8 cellular contexts compared by ENCODE assay signal in genomic region chr16:1826691-1827573, GRCh38. TPM values are rescaled to one million over a fixed set of nuclear protein-coding genes. Genes with fewer than 3 reads are reported as not detected.
DNase-seq lines count a peak whose midpoint lies in the region; ATAC-seq and TF ChIP-seq lines count a peak whose summit lies in the region.

FAHD1 (plus strand) TSS chr16:1827206; CDS start chr16:1827239, 33 bp downstream.
HAGH (minus strand) TSS chr16:1826825; CDS start chr16:1826787, 38 bp downstream.

- H3K9me3 ChIP-seq in KOPT-K1 (ENCODE audit: insufficient read depth, low read length, poor library complexity, severe bottlenecking) (no peaks in the 10 kb centered on the region), Peyer's patch (no peaks in the 10 kb centered on the region)

- ATAC-seq in GM21825 (IDR thresholded peaks at IDR 0.05; ENCODE audit: unreplicated experiment) (peak; percentile 69), esophagus mucosa (peak; percentile 85)

- peak within 1 kb of the TSS; percentile 63 for H3K27ac ChIP-seq in KOPT-K1 (ENCODE audit: low read depth, low read length, poor library complexity, severe bottlenecking)
- H3K27ac ChIP-seq in Peyer's patch = peak within 1 kb of the TSS; percentile 87 to 98 (median 92)

- H3K4me1 ChIP-seq in Peyer's patch = peaks cover 3 to 58% (median 14%) of the 10 kb centered on the region in 4 donors

- peak; percentile 33 to 68 for TF ChIP-seq POLR2A in Peyer's patch (IDR thresholded peaks at IDR 0.05)

- DNase-seq in DMS79 treated with DMSO at 0.1 percent for 48 hours (lab: John Stamatoyannopoulos, UW) (peak; percentile 85), Peyer's patch (peak; percentile 92 to 97 (median 96)), myocyte (ENCODE audit: low read depth) (peak; percentile 94)
- peak; percentile 93 to 95 for DNase-seq in activated T-cell treated with anti-CD3 and anti-CD28 coated beads, Interleukin-2, amount 50 U/mL, for 48 hours
- peak; percentile 73 to 84 for DNase-seq in stimulated activated CD8-positive, alpha-beta memory T cell treated with anti-CD3 and anti-CD28 coated beads, Interleukin-7, amount 100 ng/mL, for 4 hours (ENCODE audit: low read depth in 2 of 2)

- H3K36me3 ChIP-seq in KOPT-K1 (ENCODE audit: insufficient read depth, low read length) (peaks cover 21% of the 10 kb centered on the region; the same call in 1 of the 2 replicates), Peyer's patch (peaks cover 0 to 17% (median 0%) of the 10 kb centered on the region in 3 donors)

- H3K4me3 ChIP-seq in Peyer's patch = peak within 1 kb of the TSS; percentile 69 to 94 (median 85)

- H3K27me3 ChIP-seq in Peyer's patch = no peaks in the 10 kb centered on the region

- TF ChIP-seq CTCF in Peyer's patch (IDR thresholded peaks at IDR 0.05) = peak in 1 of 6 experiments; percentile 9

RNA-seq across cellular contexts. Expression of gene FAHD1, which starts in this region (rescaled TPM):
- total RNA-seq in Peyer's patch = 100 to 1,000 TPM; 107 to 188 (median 152) TPM
- total RNA-seq in esophagus mucosa = 28.1 TPM
- total RNA-seq in myocyte = 48.6 and 53.2 TPM in 2 replicates
- polyA plus RNA-seq in myocyte (2012) = 35.7 TPM

RNA-seq across cellular contexts. Expression of gene HAGH, which starts in this region (rescaled TPM):
- total RNA-seq in Peyer's patch (100 to 1,000 TPM; 105 to 187 (median 155) TPM), esophagus mucosa (16.9 TPM), myocyte (178 and 182 TPM in 2 replicates)
- polyA plus RNA-seq in myocyte (2012) = 141 TPM

Comparison
In these comparisons a context has a peak if more than half of its experiments do, and no peak if none do; other contexts are left out.
1. Peak in every context shown above with its lines: DNase-seq, ATAC-seq, H3K4me3 ChIP-seq and H3K27ac ChIP-seq.